Comparison of ENCODE assay signal across 15 cellular contexts in genomic region chr4:21113496-21114213, GRCh38.
A peak's percentile ranks its signal among the peaks of the same experiment; 100 is the strongest.
DNase-seq lines count a peak whose midpoint lies in the region; ATAC-seq and TF ChIP-seq lines count a peak whose summit lies in the region.
"Had no signal": no experiment of that assay in that cellular context is flagged by ENCODE, and none has a peak within 500 bp of the region (broad histone marks: within the 10 kb centered on the region; RNA-seq: fewer than 3 reads in every experiment).

No MANE protein-coding gene starts in this region.

- H3K9ac ChIP-seq in adipocyte (ENCODE audit: low read length), result no peak overlapping the region

- H3K27me3 ChIP-seq in adipocyte (replicated peaks; ENCODE audit: control insufficient read depth, insufficient read depth, low read length) (no peaks in the 10 kb centered on the region), thyroid gland (no peaks in the 10 kb centered on the region), vagina (no peaks in the 10 kb centered on the region)
- H3K27me3 ChIP-seq: stomach, uterus had no signal

- TF ChIP-seq POLR2A in thyroid gland (IDR thresholded peaks at IDR 0.05) (no peak), vagina (IDR thresholded peaks at IDR 0.05) (no peak)

- peaks cover 4% of the 10 kb centered on the region for H3K4me1 ChIP-seq in adipocyte (ENCODE audit: control insufficient read depth, insufficient read depth, low read length)
- no peaks in the 10 kb centered on the region for H3K4me1 ChIP-seq in thyroid gland
- no peaks in the 10 kb centered on the region for H3K4me1 ChIP-seq in vagina
- H3K4me1 ChIP-seq: stomach, uterus had no signal

- H3K27ac ChIP-seq in thyroid gland (no peak overlapping the region), vagina (no peak overlapping the region)
- H3K27ac ChIP-seq: stomach had no signal

- ATAC-seq in HG02973 (IDR thresholded peaks at IDR 0.05; ENCODE audit: unreplicated experiment), result no peak

- H3K4me3 ChIP-seq in adipocyte (ENCODE audit: low read length) (no peak overlapping the region), fibroblast of pulmonary artery (replicated peaks; ENCODE audit: low read depth, low read length) (no peak overlapping the region), thyroid gland (replicated peaks in 1 of 3) (no peak overlapping the region), vagina (no peak overlapping the region)
- H3K4me3 ChIP-seq: stomach, uterus had no signal

- H3K9me3 ChIP-seq in adipocyte (ENCODE audit: control insufficient read depth, low read length) (no peaks in the 10 kb centered on the region), thyroid gland (no peaks in the 10 kb centered on the region), vagina (no peaks in the 10 kb centered on the region)
- H3K9me3 ChIP-seq: uterus had no signal

- H3K36me3 ChIP-seq in adipocyte (ENCODE audit: control insufficient read depth, insufficient read depth, low read length, severe bottlenecking) (no peaks in the 10 kb centered on the region), thyroid gland (no peaks in the 10 kb centered on the region), vagina (no peaks in the 10 kb centered on the region)
- H3K36me3 ChIP-seq: stomach, uterus had no signal

- DNase-seq in GM03348 (ENCODE audit: low spot score) (peak; percentile 13), adipocyte (ENCODE audit: low read depth) (peak; percentile 1), fibroblast of pulmonary artery (ENCODE audit: low read depth) (peak; percentile 59), renal cortical epithelial cell (ENCODE audit: low read depth) (peak; percentile 57), thyroid gland (no peak), vagina (ENCODE audit: extremely low spot score in 2 of 2) (no peak), iPS-NIHi11 (ENCODE audit: low spot score) (no peak)
- DNase-seq: activated CD4-positive, alpha-beta T cell treated with anti-CD3 and anti-CD28 coated beads, Interleukin-2, amount 10 ng/mL, durations not matched to agents 7 days and 5 days; cortex of kidney; kidney glomerular epithelial cell; midbrain; NCI-H526 treated with DMSO at 0.1 percent for 48 hours; stomach; uterus had no signal

- intact Hi-C loops in thyroid gland (cut with DNase I) (no loop called here), vagina (cut with DNase I) (no loop called here)

- TF ChIP-seq CTCF in fibroblast of pulmonary artery (IDR thresholded peaks at IDR 0.05; ENCODE audit: low read length, missing control alignments), result no peak
- no peak for TF ChIP-seq CTCF in thyroid gland (IDR thresholded peaks at IDR 0.05)
- no peak for TF ChIP-seq CTCF in vagina (IDR thresholded peaks at IDR 0.05)

- WGBS in thyroid gland, 2 donors, result 61 to 63% methylated on average over 3 of the region's 3 CpGs

Comparison
In these comparisons a context has a peak if more than half of its experiments do, and no peak if none do; other contexts are left out.
1. DNase-seq: peak in GM03348 (single experiment), adipocyte (single experiment), fibroblast of pulmonary artery (single experiment) and renal cortical epithelial cell (single experiment); none in thyroid gland (0 of 2), vagina (0 of 2) and iPS-NIHi11 (single experiment).